1 cellular context compared by ENCODE assay signal in the genomic region with DNA sequence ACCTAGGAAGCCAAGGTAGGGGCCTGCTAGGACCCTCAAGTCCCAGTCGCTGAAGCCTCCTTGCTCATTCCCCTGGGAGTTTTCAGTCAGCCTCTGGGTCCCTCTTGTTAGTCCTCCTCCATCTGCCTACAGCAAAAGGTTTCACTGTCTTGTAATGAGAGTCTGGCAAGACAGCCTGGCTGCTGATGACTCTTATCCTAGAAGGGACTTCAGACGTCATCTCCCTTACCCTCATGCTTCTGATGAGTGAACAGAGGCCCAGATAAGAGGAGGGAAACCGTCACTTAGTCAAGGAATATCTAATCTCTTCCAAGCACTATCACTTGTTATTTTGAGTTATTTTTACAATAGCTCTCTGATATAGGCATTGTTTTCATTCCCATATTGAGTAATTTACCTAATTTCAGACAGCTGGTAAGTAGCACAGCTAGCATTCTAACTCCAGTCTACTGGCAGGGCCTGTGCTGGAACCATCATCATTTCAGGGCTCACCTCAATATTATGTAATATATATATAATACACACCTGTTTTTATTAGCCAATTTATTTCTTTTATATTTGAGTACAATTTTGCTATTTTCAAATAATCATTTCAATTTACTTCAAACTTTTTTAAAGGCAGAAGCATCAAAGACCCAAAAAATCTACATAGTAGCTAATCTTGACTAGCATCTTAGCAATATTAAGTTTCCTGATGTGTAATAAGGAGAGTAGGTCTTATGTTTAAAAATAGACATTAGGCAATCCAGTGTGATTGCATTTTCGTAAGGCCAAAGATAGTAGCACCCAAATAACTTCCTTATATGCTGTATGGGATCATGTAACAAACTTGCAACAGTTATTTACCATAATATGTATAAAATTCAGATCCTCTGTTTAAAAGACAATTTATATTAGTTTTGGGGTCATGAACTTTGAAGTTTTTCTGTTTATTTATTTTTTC.
TF ChIP-seq lines count a peak whose summit lies in the region.

No MANE protein-coding gene starts in this region.

TF ChIP-seq in K562, 482 proteins besides CTCF, POLR2A, EP300 and RAD21 (continued from another document and continues in another):
- TF ChIP-seq, protein P1, sequence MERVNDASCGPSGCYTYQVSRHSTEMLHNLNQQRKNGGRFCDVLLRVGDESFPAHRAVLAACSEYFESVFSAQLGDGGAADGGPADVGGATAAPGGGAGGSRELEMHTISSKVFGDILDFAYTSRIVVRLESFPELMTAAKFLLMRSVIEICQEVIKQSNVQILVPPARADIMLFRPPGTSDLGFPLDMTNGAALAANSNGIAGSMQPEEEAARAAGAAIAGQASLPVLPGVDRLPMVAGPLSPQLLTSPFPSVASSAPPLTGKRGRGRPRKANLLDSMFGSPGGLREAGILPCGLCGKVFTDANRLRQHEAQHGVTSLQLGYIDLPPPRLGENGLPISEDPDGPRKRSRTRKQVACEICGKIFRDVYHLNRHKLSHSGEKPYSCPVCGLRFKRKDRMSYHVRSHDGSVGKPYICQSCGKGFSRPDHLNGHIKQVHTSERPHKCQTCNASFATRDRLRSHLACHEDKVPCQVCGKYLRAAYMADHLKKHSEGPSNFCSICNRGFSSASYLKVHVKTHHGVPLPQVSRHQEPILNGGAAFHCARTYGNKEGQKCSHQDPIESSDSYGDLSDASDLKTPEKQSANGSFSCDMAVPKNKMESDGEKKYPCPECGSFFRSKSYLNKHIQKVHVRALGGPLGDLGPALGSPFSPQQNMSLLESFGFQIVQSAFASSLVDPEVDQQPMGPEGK (CRISPR knock-in tag; IDR thresholded peaks at IDR 0.05; ENCODE audit: borderline replicate concordance), result no peak
- TF ChIP-seq ATF7 (IDR thresholded peaks at IDR 0.05) (peak; percentile 58), HNRNPH1 (optimal IDR thresholded peaks at IDR 0.05; ENCODE audit: low read depth, low read length) (no peak), PTTG1 (tag; IDR thresholded peaks at IDR 0.05; ENCODE audit: low read depth) (no peak), DDX20 (tag; IDR thresholded peaks at IDR 0.05; ENCODE audit: low read depth) (no peak), ZNF282 (CRISPR knock-in tag; IDR thresholded peaks at IDR 0.05) (no peak), TSC22D4 (tag; IDR thresholded peaks at IDR 0.05) (no peak), ESRRB (CRISPR knock-in tag; IDR thresholded peaks at IDR 0.05; ENCODE audit: borderline replicate concordance) (no peak), ZNF445 (CRISPR knock-in tag; IDR thresholded peaks at IDR 0.05; ENCODE audit: low read depth) (no peak), ZNF699 (CRISPR knock-in tag; IDR thresholded peaks at IDR 0.05; ENCODE audit: insufficient replicate concordance) (no peak), TAF9B (IDR thresholded peaks at IDR 0.05; ENCODE audit: partially characterized antibody) (no peak), FOSL1 (tag; conservative IDR thresholded peaks at IDR 0.05) (peak; percentile 50; the same call in 1 of the 2 replicates), SREBF2 (CRISPR knock-in tag; IDR thresholded peaks at IDR 0.05) (no peak), ZNF347 (CRISPR knock-in tag; IDR thresholded peaks at IDR 0.05; ENCODE audit: low read depth) (no peak), MBD2 (IDR thresholded peaks at IDR 0.05; ENCODE audit: borderline replicate concordance, low read depth) (no peak), HOXB6 (CRISPR knock-in tag; IDR thresholded peaks at IDR 0.05; ENCODE audit: borderline replicate concordance) (no peak), CBX3 (IDR thresholded peaks at IDR 0.05; ENCODE audit: borderline replicate concordance in 1 of 2, low read length in 2 of 2) (no peak), FIP1L1 (IDR thresholded peaks at IDR 0.05; ENCODE audit: low read depth, low read length, poor library complexity, severe bottlenecking) (no peak), ESRRA (IDR thresholded peaks at IDR 0.05; ENCODE audit: borderline replicate concordance, low read depth) (no peak), POLR2AphosphoS2 (IDR thresholded peaks at IDR 0.05; ENCODE audit: low read length) (no peak)
- TF ChIP-seq, protein P2, sequence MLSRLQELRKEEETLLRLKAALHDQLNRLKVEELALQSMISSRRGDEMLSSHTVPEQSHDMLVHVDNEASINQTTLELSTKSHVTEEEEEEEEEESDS (CRISPR knock-in tag; IDR thresholded peaks at IDR 0.05), result no peak
- TF ChIP-seq, protein P3, sequence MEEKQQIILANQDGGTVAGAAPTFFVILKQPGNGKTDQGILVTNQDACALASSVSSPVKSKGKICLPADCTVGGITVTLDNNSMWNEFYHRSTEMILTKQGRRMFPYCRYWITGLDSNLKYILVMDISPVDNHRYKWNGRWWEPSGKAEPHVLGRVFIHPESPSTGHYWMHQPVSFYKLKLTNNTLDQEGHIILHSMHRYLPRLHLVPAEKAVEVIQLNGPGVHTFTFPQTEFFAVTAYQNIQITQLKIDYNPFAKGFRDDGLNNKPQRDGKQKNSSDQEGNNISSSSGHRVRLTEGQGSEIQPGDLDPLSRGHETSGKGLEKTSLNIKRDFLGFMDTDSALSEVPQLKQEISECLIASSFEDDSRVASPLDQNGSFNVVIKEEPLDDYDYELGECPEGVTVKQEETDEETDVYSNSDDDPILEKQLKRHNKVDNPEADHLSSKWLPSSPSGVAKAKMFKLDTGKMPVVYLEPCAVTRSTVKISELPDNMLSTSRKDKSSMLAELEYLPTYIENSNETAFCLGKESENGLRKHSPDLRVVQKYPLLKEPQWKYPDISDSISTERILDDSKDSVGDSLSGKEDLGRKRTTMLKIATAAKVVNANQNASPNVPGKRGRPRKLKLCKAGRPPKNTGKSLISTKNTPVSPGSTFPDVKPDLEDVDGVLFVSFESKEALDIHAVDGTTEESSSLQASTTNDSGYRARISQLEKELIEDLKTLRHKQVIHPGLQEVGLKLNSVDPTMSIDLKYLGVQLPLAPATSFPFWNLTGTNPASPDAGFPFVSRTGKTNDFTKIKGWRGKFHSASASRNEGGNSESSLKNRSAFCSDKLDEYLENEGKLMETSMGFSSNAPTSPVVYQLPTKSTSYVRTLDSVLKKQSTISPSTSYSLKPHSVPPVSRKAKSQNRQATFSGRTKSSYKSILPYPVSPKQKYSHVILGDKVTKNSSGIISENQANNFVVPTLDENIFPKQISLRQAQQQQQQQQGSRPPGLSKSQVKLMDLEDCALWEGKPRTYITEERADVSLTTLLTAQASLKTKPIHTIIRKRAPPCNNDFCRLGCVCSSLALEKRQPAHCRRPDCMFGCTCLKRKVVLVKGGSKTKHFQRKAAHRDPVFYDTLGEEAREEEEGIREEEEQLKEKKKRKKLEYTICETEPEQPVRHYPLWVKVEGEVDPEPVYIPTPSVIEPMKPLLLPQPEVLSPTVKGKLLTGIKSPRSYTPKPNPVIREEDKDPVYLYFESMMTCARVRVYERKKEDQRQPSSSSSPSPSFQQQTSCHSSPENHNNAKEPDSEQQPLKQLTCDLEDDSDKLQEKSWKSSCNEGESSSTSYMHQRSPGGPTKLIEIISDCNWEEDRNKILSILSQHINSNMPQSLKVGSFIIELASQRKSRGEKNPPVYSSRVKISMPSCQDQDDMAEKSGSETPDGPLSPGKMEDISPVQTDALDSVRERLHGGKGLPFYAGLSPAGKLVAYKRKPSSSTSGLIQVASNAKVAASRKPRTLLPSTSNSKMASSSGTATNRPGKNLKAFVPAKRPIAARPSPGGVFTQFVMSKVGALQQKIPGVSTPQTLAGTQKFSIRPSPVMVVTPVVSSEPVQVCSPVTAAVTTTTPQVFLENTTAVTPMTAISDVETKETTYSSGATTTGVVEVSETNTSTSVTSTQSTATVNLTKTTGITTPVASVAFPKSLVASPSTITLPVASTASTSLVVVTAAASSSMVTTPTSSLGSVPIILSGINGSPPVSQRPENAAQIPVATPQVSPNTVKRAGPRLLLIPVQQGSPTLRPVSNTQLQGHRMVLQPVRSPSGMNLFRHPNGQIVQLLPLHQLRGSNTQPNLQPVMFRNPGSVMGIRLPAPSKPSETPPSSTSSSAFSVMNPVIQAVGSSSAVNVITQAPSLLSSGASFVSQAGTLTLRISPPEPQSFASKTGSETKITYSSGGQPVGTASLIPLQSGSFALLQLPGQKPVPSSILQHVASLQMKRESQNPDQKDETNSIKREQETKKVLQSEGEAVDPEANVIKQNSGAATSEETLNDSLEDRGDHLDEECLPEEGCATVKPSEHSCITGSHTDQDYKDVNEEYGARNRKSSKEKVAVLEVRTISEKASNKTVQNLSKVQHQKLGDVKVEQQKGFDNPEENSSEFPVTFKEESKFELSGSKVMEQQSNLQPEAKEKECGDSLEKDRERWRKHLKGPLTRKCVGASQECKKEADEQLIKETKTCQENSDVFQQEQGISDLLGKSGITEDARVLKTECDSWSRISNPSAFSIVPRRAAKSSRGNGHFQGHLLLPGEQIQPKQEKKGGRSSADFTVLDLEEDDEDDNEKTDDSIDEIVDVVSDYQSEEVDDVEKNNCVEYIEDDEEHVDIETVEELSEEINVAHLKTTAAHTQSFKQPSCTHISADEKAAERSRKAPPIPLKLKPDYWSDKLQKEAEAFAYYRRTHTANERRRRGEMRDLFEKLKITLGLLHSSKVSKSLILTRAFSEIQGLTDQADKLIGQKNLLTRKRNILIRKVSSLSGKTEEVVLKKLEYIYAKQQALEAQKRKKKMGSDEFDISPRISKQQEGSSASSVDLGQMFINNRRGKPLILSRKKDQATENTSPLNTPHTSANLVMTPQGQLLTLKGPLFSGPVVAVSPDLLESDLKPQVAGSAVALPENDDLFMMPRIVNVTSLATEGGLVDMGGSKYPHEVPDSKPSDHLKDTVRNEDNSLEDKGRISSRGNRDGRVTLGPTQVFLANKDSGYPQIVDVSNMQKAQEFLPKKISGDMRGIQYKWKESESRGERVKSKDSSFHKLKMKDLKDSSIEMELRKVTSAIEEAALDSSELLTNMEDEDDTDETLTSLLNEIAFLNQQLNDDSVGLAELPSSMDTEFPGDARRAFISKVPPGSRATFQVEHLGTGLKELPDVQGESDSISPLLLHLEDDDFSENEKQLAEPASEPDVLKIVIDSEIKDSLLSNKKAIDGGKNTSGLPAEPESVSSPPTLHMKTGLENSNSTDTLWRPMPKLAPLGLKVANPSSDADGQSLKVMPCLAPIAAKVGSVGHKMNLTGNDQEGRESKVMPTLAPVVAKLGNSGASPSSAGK (IDR thresholded peaks at IDR 0.05), result no peak; the same call in 1 of the 2 replicates
- TF ChIP-seq, protein P4, sequence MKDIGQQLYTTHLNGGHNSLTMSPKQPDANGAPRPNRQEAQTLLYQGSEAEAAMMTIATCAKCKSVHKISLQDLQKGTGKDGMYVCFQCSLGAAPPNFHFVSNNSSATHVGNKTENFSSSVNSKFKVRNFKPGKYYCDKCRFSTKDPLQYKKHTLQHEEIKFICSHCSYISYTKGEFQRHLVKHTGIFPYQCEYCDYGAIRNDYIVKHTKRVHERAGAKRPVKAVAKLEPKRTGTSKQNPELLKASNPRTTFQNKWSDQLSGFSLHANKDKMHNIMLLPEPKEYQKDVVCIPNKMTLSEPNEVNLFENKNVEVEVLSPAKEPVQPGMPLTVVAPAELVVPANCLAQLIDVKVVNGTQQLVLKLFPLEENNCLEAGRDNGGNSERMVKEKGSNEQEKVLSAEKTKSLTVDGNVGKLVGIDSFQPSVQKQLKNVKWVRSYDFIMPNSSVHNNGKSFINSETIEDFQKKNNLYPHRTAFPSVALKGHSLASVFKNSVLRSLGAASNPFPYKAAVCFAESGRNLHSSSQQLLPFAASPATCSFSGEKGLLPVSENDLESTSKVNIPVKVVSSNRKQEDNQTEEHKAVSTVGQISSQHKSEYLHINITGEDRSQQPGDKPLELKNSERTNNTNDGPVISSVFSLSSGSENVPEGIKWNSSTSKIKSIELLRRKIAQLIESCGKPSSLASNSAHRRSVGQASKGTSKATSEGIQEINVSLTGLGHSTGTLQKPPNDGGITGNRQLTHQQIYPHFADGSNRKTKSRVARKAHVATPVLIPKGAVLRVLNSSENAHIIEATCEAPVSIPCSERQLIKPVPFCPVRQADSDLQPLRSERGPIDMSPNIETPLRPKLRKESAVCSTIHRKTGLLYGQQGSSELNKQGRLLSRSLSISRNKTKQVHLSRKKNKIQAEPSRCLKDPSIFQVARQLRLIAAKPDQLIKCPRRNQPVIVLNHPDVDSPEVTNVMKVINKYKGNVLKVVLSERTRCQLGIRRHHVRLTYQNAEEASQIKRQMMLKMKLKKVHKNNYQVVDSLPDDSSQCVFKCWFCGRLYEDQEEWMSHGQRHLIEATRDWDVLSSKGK (CRISPR knock-in tag; IDR thresholded peaks at IDR 0.05), result no peak
- TF ChIP-seq, protein P5, sequence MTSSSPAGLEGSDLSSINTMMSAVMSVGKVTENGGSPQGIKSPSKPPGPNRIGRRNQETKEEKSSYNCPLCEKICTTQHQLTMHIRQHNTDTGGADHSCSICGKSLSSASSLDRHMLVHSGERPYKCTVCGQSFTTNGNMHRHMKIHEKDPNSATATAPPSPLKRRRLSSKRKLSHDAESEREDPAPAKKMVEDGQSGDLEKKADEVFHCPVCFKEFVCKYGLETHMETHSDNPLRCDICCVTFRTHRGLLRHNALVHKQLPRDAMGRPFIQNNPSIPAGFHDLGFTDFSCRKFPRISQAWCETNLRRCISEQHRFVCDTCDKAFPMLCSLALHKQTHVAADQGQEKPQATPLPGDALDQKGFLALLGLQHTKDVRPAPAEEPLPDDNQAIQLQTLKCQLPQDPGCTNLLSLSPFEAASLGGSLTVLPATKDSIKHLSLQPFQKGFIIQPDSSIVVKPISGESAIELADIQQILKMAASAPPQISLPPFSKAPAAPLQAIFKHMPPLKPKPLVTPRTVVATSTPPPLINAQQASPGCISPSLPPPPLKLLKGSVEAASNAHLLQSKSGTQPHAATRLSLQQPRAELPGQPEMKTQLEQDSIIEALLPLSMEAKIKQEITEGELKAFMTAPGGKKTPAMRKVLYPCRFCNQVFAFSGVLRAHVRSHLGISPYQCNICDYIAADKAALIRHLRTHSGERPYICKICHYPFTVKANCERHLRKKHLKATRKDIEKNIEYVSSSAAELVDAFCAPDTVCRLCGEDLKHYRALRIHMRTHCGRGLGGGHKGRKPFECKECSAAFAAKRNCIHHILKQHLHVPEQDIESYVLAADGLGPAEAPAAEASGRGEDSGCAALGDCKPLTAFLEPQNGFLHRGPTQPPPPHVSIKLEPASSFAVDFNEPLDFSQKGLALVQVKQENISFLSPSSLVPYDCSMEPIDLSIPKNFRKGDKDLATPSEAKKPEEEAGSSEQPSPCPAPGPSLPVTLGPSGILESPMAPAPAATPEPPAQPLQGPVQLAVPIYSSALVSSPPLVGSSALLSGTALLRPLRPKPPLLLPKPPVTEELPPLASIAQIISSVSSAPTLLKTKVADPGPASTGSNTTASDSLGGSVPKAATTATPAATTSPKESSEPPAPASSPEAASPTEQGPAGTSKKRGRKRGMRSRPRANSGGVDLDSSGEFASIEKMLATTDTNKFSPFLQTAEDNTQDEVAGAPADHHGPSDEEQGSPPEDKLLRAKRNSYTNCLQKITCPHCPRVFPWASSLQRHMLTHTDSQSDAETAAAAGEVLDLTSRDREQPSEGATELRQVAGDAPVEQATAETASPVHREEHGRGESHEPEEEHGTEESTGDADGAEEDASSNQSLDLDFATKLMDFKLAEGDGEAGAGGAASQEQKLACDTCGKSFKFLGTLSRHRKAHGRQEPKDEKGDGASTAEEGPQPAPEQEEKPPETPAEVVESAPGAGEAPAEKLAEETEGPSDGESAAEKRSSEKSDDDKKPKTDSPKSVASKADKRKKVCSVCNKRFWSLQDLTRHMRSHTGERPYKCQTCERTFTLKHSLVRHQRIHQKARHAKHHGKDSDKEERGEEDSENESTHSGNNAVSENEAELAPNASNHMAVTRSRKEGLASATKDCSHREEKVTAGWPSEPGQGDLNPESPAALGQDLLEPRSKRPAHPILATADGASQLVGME (CRISPR knock-in tag; IDR thresholded peaks at IDR 0.05), result no peak
- TF ChIP-seq, protein P6, sequence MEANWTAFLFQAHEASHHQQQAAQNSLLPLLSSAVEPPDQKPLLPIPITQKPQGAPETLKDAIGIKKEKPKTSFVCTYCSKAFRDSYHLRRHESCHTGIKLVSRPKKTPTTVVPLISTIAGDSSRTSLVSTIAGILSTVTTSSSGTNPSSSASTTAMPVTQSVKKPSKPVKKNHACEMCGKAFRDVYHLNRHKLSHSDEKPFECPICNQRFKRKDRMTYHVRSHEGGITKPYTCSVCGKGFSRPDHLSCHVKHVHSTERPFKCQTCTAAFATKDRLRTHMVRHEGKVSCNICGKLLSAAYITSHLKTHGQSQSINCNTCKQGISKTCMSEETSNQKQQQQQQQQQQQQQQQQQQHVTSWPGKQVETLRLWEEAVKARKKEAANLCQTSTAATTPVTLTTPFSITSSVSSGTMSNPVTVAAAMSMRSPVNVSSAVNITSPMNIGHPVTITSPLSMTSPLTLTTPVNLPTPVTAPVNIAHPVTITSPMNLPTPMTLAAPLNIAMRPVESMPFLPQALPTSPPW (CRISPR knock-in tag; IDR thresholded peaks at IDR 0.05), result 0 out of 2 replicates have a peak, but pooled peaks have one; percentile 26
